8 cellular contexts compared by ENCODE assay signal in the genomic region with DNA sequence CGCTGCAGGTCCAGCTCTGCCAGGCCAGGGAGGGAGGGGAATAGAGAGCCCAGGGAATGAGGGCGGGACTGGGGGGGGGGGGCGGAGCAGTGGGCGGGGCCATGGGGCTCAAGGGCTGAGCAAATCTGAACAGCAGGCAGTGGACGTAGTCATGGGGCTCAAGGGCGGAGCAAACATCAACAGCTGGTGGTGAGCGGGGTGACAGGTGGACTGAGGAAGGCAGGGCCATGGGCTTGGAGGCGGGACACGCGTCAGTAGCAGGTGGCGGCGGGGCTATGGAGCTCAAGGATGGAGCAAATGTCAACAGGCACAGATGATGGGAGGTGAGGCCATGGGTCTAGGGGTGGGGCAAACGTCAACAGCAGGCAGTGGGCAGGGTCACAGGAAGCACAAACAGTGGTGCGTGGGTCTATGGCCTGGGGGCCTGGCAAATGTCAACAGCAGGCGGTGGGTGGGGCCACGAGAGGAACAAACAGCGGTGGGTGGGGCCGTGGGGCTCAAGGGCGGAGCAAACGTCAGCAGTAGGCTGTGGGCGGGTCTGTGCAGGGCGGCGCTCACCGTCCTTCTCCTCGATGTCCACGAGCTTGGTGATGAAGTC. TPM values are rescaled to one million over a fixed set of nuclear protein-coding genes. Genes with fewer than 3 reads are reported as not detected.
A peak's percentile ranks its signal among the peaks of the same experiment; 100 is the strongest.
DNase-seq lines count a peak whose midpoint lies in the region; ATAC-seq and TF ChIP-seq lines count a peak whose summit lies in the region.
"Not testable (repeated sequence)": the region's sequence is repeated elsewhere in the genome, so short reads cannot be mapped to it uniquely, and the experiment has no call there.

No MANE protein-coding gene starts in this region.

- in situ Hi-C loops in IMR-90 (cut with MboI; ENCODE audit: low sequenced_read_pairs): not testable (repeated sequence)

- not testable (repeated sequence) for H4K8ac ChIP-seq in IMR-90 (ENCODE audit: low read depth in 2 of 2, low read length in 2 of 2)

- TF ChIP-seq POLR2A in IMR-90 (IDR thresholded peaks at IDR 0.05; ENCODE audit: low read depth, low read length); Peyer's patch (IDR thresholded peaks at IDR 0.05): not testable (repeated sequence)

- not testable (repeated sequence) for H3K18ac ChIP-seq in IMR-90 (ENCODE audit: low read depth, low read length)

- POLR2A ChIA-PET in Caco-2 (lab: Charles Lee); IMR-90 (lab: Charles Lee; ENCODE audit: unreplicated experiment): not testable (repeated sequence)

- intact Hi-C loops in Caco-2 (cut with micrococcal nuclease; ENCODE audit: unreplicated experiment); IMR-90 (cut with micrococcal nuclease): not testable (repeated sequence)

- BruUV-seq in Caco-2 (replicated peaks; lab: Mats Ljungman, UMichigan); IMR-90 (replicated peaks; lab: Mats Ljungman, UMichigan): not testable (repeated sequence)

- peak; percentile 95 to 96 for DNase-seq in Caco-2
- not testable (repeated sequence) for DNase-seq in IMR-90; epithelial cell of proximal tubule (ENCODE audit: low read depth)
- DNase-seq in Peyer's patch: peak; percentile 96 to 98 (median 97)
- DNase-seq in activated T-cell treated with anti-CD3 and anti-CD28 coated beads, Interleukin-2, amount 50 U/mL, for 72 hours: peak; percentile 88 to 91
- DNase-seq in middle frontal gyrus (ENCODE audit: extremely low spot score, low spot score): peak; percentile 40
- DNase-seq in stimulated activated CD8-positive, alpha-beta memory T cell treated with anti-CD3 and anti-CD28 coated beads, Interleukin-2, amount 100 ng/mL, for 1 hour (ENCODE audit: low read depth in 2 of 2): peak; percentile 53 to 56

- TF ChIP-seq CTCF in Caco-2 (IDR thresholded peaks at IDR 0.05; ENCODE audit: insufficient read depth in 1 of 2, low read depth in 1 of 2, low read length in 1 of 2, severe bottlenecking in 1 of 2, unreplicated experiment in 1 of 2); IMR-90 (conservative IDR thresholded peaks at IDR 0.05; ENCODE audit: low read depth, low read length); Peyer's patch (IDR thresholded peaks at IDR 0.05); epithelial cell of proximal tubule (conservative IDR thresholded peaks at IDR 0.05; ENCODE audit: low read depth, low read length): not testable (repeated sequence)

- peak; percentile 67 for ATAC-seq in GM21576 (IDR thresholded peaks at IDR 0.05; ENCODE audit: unreplicated experiment)
- ATAC-seq in IMR-90 (ENCODE audit: low read depth): peak; percentile 84
- ATAC-seq in activated T-cell treated with anti-CD3 and anti-CD28 coated beads, Interleukin-2, amount 50 U/mL, for 72 hours (replicated peaks in 1 of 2): peak; percentile 71 to 77

- not testable (repeated sequence) for H3K4me1 Mint-ChIP-seq in Caco-2 (ENCODE audit: low read depth, unreplicated experiment)
- peaks cover 10% of the 10 kb centered on the region for H3K4me1 Mint-ChIP-seq in activated T-cell treated with anti-CD3 and anti-CD28 coated beads, Interleukin-2, amount 50 U/mL, for 72 hours (ENCODE audit: low read depth)

- H3K36me3 Mint-ChIP-seq in Caco-2 (ENCODE audit: insufficient read depth, unreplicated experiment); activated T-cell treated with anti-CD3 and anti-CD28 coated beads, Interleukin-2, amount 50 U/mL, for 72 hours (ENCODE audit: insufficient read depth in 2 of 2): not testable (repeated sequence)

- H2BK120ac ChIP-seq in IMR-90 (ENCODE audit: low read depth, low read length): not testable (repeated sequence)

- not testable (repeated sequence) for H3K9me3 Mint-ChIP-seq in Caco-2 (ENCODE audit: unreplicated experiment); activated T-cell treated with anti-CD3 and anti-CD28 coated beads, Interleukin-2, amount 50 U/mL, for 72 hours

- not testable (repeated sequence) for H3K79me1 ChIP-seq in IMR-90 (ENCODE audit: low read depth in 1 of 2, low read length in 2 of 2)

- H2AK9ac ChIP-seq in IMR-90 (replicated peaks; ENCODE audit: low read depth, low read length, poor library complexity): not testable (repeated sequence)

- no CpG with 5 or more reads among the region's 26 CpGs for WGBS in IMR-90 (ENCODE audit: extremely low coverage in 2 of 2, insufficient read length in 1 of 2), 2 experiments

- not testable (repeated sequence) for H3K4me1 ChIP-seq in Caco-2; IMR-90 (ENCODE audit: control insufficient read depth, insufficient read depth, low read length)
- H3K4me1 ChIP-seq in Peyer's patch: peaks cover 0 to 13% (median 5%) of the 10 kb centered on the region in 4 donors

- not testable (repeated sequence) for H3K4ac ChIP-seq in IMR-90 (ENCODE audit: low read depth, low read length)

- not testable (repeated sequence) for H3K27me3 ChIP-seq in Caco-2 (replicated peaks; ENCODE audit: control insufficient read depth, insufficient read depth, low read length); IMR-90 (ENCODE audit: control insufficient read depth, insufficient read depth, low read length); Peyer's patch

- H3K4me3 ChIP-seq in Caco-2 (ENCODE audit: low read depth, low read length) (peak overlapping the region; percentile 21), IMR-90 (ENCODE audit: insufficient read depth, low read depth, low read length) (peak overlapping the region; percentile 44), Peyer's patch (peak overlapping the region in 3 of 4 donors; percentile 33 to 49 (median 39)), epithelial cell of proximal tubule (ENCODE audit: low read depth, low read length) (peak overlapping the region; percentile 44)

- peak overlapping the region; percentile 90 for H3K4me2 ChIP-seq in IMR-90 (ENCODE audit: low read depth, low read length)

- H2BK15ac ChIP-seq in IMR-90 (ENCODE audit: low read depth, low read length): not testable (repeated sequence)

- not testable (repeated sequence) for H2AK5ac ChIP-seq in IMR-90 (ENCODE audit: low read depth, low read length)

- peak overlapping the region; percentile 70 for H2AFZ ChIP-seq in IMR-90 (replicated peaks; ENCODE audit: low read length, poor library complexity)

- H3K23ac ChIP-seq in IMR-90 (ENCODE audit: low read depth, low read length): not testable (repeated sequence)

- not testable (repeated sequence) for H4K20me1 ChIP-seq in IMR-90 (ENCODE audit: insufficient read depth, low read length)

- peak overlapping the region; percentile 81 for H3K4me3 Mint-ChIP-seq in Caco-2 (ENCODE audit: unreplicated experiment)
- peak overlapping the region; percentile 57 to 76 for H3K4me3 Mint-ChIP-seq in activated T-cell treated with anti-CD3 and anti-CD28 coated beads, Interleukin-2, amount 50 U/mL, for 72 hours

- dilution Hi-C loops in IMR-90 (cut with HindIII; ENCODE audit: low sequenced_read_pairs, unreplicated experiment): not testable (repeated sequence)

- H3K9ac ChIP-seq in IMR-90 (ENCODE audit: low read depth, low read length): not testable (repeated sequence)

- not testable (repeated sequence) for H3K9me1 ChIP-seq in IMR-90 (ENCODE audit: insufficient read depth, low read length)

- H4K91ac ChIP-seq in IMR-90 (ENCODE audit: insufficient read depth, low read depth, low read length): not testable (repeated sequence)

- H3K9me3 ChIP-seq in Caco-2; IMR-90 (ENCODE audit: control insufficient read depth, insufficient read depth, low read length); Peyer's patch: not testable (repeated sequence)

- H3K56ac ChIP-seq in IMR-90 (ENCODE audit: extremely low read depth, insufficient read depth, low read length): not testable (repeated sequence)

- not testable (repeated sequence) for H3K27ac ChIP-seq in IMR-90 (ENCODE audit: insufficient read depth, low read length)
- peak overlapping the region; percentile 67 to 89 (median 73) for H3K27ac ChIP-seq in Peyer's patch

- TF ChIP-seq RAD21 in IMR-90 (IDR thresholded peaks at IDR 0.05; ENCODE audit: low read length): not testable (repeated sequence)

- H2BK20ac ChIP-seq in IMR-90 (ENCODE audit: low read depth, low read length): not testable (repeated sequence)

- H3K14ac ChIP-seq in IMR-90 (replicated peaks; ENCODE audit: low read depth, low read length): not testable (repeated sequence)

- not testable (repeated sequence) for H4K5ac ChIP-seq in IMR-90 (ENCODE audit: low read depth, low read length)

- not testable (repeated sequence) for H2BK5ac ChIP-seq in IMR-90 (ENCODE audit: low read depth, low read length, poor library complexity, severe bottlenecking)

- H3K27ac Mint-ChIP-seq in Caco-2 (ENCODE audit: unreplicated experiment): peak overlapping the region; percentile 56
- H3K27ac Mint-ChIP-seq in activated T-cell treated with anti-CD3 and anti-CD28 coated beads, Interleukin-2, amount 50 U/mL, for 72 hours: not testable (repeated sequence)

- H3K36me3 ChIP-seq in Caco-2 (ENCODE audit: control insufficient read depth, insufficient read depth, low read length); IMR-90 (ENCODE audit: control insufficient read depth, insufficient read depth, low read length); Peyer's patch: not testable (repeated sequence)

- CTCF ChIA-PET in Caco-2 (lab: Charles Lee): interaction anchor here (0.6 kb wide), 1 partner anchor 19 kb away, joined by 3 read pairs; no protein-coding TSS in a partner anchor
- CTCF ChIA-PET in IMR-90 (lab: Yijun Ruan, JAX): not testable (repeated sequence)

- not testable (repeated sequence) for H3K27me3 Mint-ChIP-seq in Caco-2 (ENCODE audit: insufficient read depth, unreplicated experiment); activated T-cell treated with anti-CD3 and anti-CD28 coated beads, Interleukin-2, amount 50 U/mL, for 72 hours (ENCODE audit: low read depth)

RNA-seq across cellular contexts. Expression of gene DBNL, which starts 5.4 kb away (rescaled TPM):
- total RNA-seq in Caco-2 (2022) (83.2 and 85.5 TPM in 2 replicates), IMR-90 (2012; rRNA removed) (166 and 179 TPM in 2 replicates), Peyer's patch (100 to 1,000 TPM; 100 to 303 (median 111) TPM), epithelial cell of proximal tubule (97.7 and 151 TPM in 2 replicates)
- 137 and 157 TPM in 2 replicates for polyA plus RNA-seq in IMR-90 (2012; rRNA removed)
- polyA plus RNA-seq in IMR-90 (2012; cell fraction: cytosol; rRNA removed): 104 and 186 TPM in 2 replicates
- 113 and 184 TPM in 2 replicates for polyA plus RNA-seq in IMR-90 (2012; cell fraction: nucleus; rRNA removed; ENCODE audit: low replicate concordance)
- 10 to 100 TPM; 57.8 to 58.8 TPM for total RNA-seq in activated T-cell treated with anti-CD3 and anti-CD28 coated beads, Interleukin-2, amount 50 U/mL, for 72 hours

RNA-seq across cellular contexts. Expression of gene PGAM2, which starts 26.3 kb away (rescaled TPM):
- not detected in 2 replicates for total RNA-seq in Caco-2 (2022)
- total RNA-seq in IMR-90 (2012; rRNA removed): not detected in 2 replicates
- polyA plus RNA-seq in IMR-90 (2012; rRNA removed): 0.27 TPM in 1 of 2 replicates, not detected in the other
- 0.13 and 0.15 TPM in 2 replicates for polyA plus RNA-seq in IMR-90 (2012; cell fraction: cytosol; rRNA removed)
- 0.17 TPM in 1 of 2 replicates, not detected in the other for polyA plus RNA-seq in IMR-90 (2012; cell fraction: nucleus; rRNA removed; ENCODE audit: low replicate concordance)
- 1 to 10 TPM in 2 of 4 donors, not detected in 2; 1.2 to 4.1 TPM for total RNA-seq in Peyer's patch
- 1 to 10 TPM; 1.2 to 1.7 TPM for total RNA-seq in activated T-cell treated with anti-CD3 and anti-CD28 coated beads, Interleukin-2, amount 50 U/mL, for 72 hours
- total RNA-seq in epithelial cell of proximal tubule: not detected in 2 replicates

RNA-seq across cellular contexts. Expression of gene SPDYE1, which starts 41.4 kb away (rescaled TPM):
- not detected in 2 replicates for total RNA-seq in Caco-2 (2022)
- total RNA-seq in IMR-90 (2012; rRNA removed): not detected in 2 replicates
- polyA plus RNA-seq in IMR-90 (2012; rRNA removed): not detected in 2 replicates
- not detected in 2 replicates for polyA plus RNA-seq in IMR-90 (2012; cell fraction: cytosol; rRNA removed)
- not detected in 2 replicates for polyA plus RNA-seq in IMR-90 (2012; cell fraction: nucleus; rRNA removed; ENCODE audit: low replicate concordance)
- total RNA-seq in Peyer's patch: not detected
- not detected for total RNA-seq in activated T-cell treated with anti-CD3 and anti-CD28 coated beads, Interleukin-2, amount 50 U/mL, for 72 hours
- not detected in 2 replicates for total RNA-seq in epithelial cell of proximal tubule

RNA-seq across cellular contexts. Expression of gene POLM, which starts 43.3 kb away (rescaled TPM):
- total RNA-seq in Caco-2 (2022) (18.3 and 19.5 TPM in 2 replicates), IMR-90 (2012; rRNA removed) (3.0 and 3.1 TPM in 2 replicates), Peyer's patch (100 to 1,000 TPM in 2 of 4 donors, 10 to 100 TPM in 2; 49.5 to 150 (median 90.8) TPM), epithelial cell of proximal tubule (8.0 and 19.1 TPM in 2 replicates)
- 9.1 and 9.4 TPM in 2 replicates for polyA plus RNA-seq in IMR-90 (2012; rRNA removed)
- polyA plus RNA-seq in IMR-90 (2012; cell fraction: cytosol; rRNA removed): 4.4 and 4.7 TPM in 2 replicates
- 42.2 and 74.4 TPM in 2 replicates for polyA plus RNA-seq in IMR-90 (2012; cell fraction: nucleus; rRNA removed; ENCODE audit: low replicate concordance)
- total RNA-seq in activated T-cell treated with anti-CD3 and anti-CD28 coated beads, Interleukin-2, amount 50 U/mL, for 72 hours: 10 to 100 TPM; 40.2 to 46.0 TPM
